Comparison of ENCODE assay signal across 1 cellular context in genomic region chr1:45750298-45751038, GRCh38.
TF ChIP-seq lines count a peak whose summit lies in the region.

IPP (minus strand) TSS chr1:45750653; CDS start chr1:45746411, 4,242 bp downstream.

TF ChIP-seq in K562, 482 proteins besides CTCF, POLR2A, EP300 and RAD21 (continued from another document and continues in another):
- TF ChIP-seq POLR2G (IDR thresholded peaks at IDR 0.05; ENCODE audit: low read depth, low read length) (peak; percentile 99), COPS2 (conservative IDR thresholded peaks at IDR 0.05) (no peak), ZNF239 (CRISPR knock-in tag; IDR thresholded peaks at IDR 0.05) (no peak; the same call in 1 of the 2 replicates), ATF6 (CRISPR knock-in tag; IDR thresholded peaks at IDR 0.05) (no peak), ZBTB5 (IDR thresholded peaks at IDR 0.05) (no peak), XRCC3 (IDR thresholded peaks at IDR 0.05) (no peak), TOE1 (IDR thresholded peaks at IDR 0.05; ENCODE audit: borderline replicate concordance) (peak; percentile 75; the same call in 1 of the 2 replicates), TOE1 (CRISPR knock-in tag; IDR thresholded peaks at IDR 0.05; ENCODE audit: borderline replicate concordance, low read depth) (no peak), POLR3G (IDR thresholded peaks at IDR 0.05; ENCODE audit: extremely low read depth, insufficient read length, insufficient replicate concordance) (no peak), MAX (CRISPR knock-in tag; IDR thresholded peaks at IDR 0.05) (peak; percentile 65), U2AF1 (optimal IDR thresholded peaks at IDR 0.05; ENCODE audit: low read depth, low read length) (no peak), XRCC5 (IDR thresholded peaks at IDR 0.05; ENCODE audit: low read depth, low read length) (no peak), TRIM28 (IDR thresholded peaks at IDR 0.05) (no peak), NCOA1 (IDR thresholded peaks at IDR 0.05; ENCODE audit: low read depth) (peak; percentile 37; the same call in 1 of the 2 replicates), RHOXF2B (CRISPR knock-in tag; conservative IDR thresholded peaks at IDR 0.05) (no peak), USF2 (CRISPR knock-in tag; IDR thresholded peaks at IDR 0.05) (no peak), MEF2D (tag; conservative IDR thresholded peaks at IDR 0.05; ENCODE audit: low read depth) (0 out of 2 replicates have a peak, but pooled peaks have one; percentile 28), ZNF668 (CRISPR knock-in tag; IDR thresholded peaks at IDR 0.05) (no peak), ZNF518B (CRISPR knock-in tag; IDR thresholded peaks at IDR 0.05) (no peak), PHTF2 (CRISPR knock-in tag; IDR thresholded peaks at IDR 0.05) (0 out of 2 replicates have a peak, but pooled peaks have one; percentile 57), RUNX1 (IDR thresholded peaks at IDR 0.05; ENCODE audit: low read depth) (0 out of 2 replicates have a peak, but pooled peaks have one; percentile 23), ZNF217 (CRISPR knock-in tag; IDR thresholded peaks at IDR 0.05) (no peak), MECOM (CRISPR knock-in tag; IDR thresholded peaks at IDR 0.05) (peak; percentile 53; the same call in 1 of the 2 replicates), ZNF707 (CRISPR knock-in tag; conservative IDR thresholded peaks at IDR 0.05) (no peak), SRF (CRISPR knock-in tag; IDR thresholded peaks at IDR 0.05) (peak in 1 of 2 experiments; percentile 63; a peak in 2 of 4 replicates), ZNF75A (CRISPR knock-in tag; IDR thresholded peaks at IDR 0.05) (peak; percentile 22; the same call in 1 of the 2 replicates), BCL6 (CRISPR knock-in tag; IDR thresholded peaks at IDR 0.05) (no peak), PATZ1 (CRISPR knock-in tag; IDR thresholded peaks at IDR 0.05; ENCODE audit: borderline replicate concordance) (no peak), NCOA2 (IDR thresholded peaks at IDR 0.05; ENCODE audit: partially characterized antibody in 2 of 2) (no peak), NR2F6 (CRISPR knock-in tag; IDR thresholded peaks at IDR 0.05) (peak; percentile 57; the same call in 1 of the 2 replicates), TCF15 (CRISPR knock-in tag; IDR thresholded peaks at IDR 0.05) (no peak), SP1 (CRISPR knock-in tag; IDR thresholded peaks at IDR 0.05) (peak; percentile 49; the same call in 1 of the 2 replicates), FOXM1 (IDR thresholded peaks at IDR 0.05; ENCODE audit: low read depth) (peak; percentile 15; the same call in 1 of the 2 replicates), FOXM1 (CRISPR knock-in tag; IDR thresholded peaks at IDR 0.05; ENCODE audit: low read depth) (0 out of 2 replicates have a peak, but pooled peaks have one; percentile 45), ZNF354B (CRISPR knock-in tag; IDR thresholded peaks at IDR 0.05) (peak; percentile 56; the same call in 1 of the 2 replicates), MAFF (IDR thresholded peaks at IDR 0.05; ENCODE audit: low read length) (no peak; the same call in 1 of the 2 replicates), ETV1 (tag; conservative IDR thresholded peaks at IDR 0.05; ENCODE audit: low read depth) (peak; percentile 37), LEF1 (IDR thresholded peaks at IDR 0.05) (0 out of 2 replicates have a peak, but pooled peaks have one; percentile 48), CHAMP1 (IDR thresholded peaks at IDR 0.05) (no peak), DLX4 (CRISPR knock-in tag; IDR thresholded peaks at IDR 0.05) (no peak), GTF2E2 (tag; IDR thresholded peaks at IDR 0.05) (peak; percentile 98), ZFP30 (CRISPR knock-in tag; IDR thresholded peaks at IDR 0.05; ENCODE audit: borderline replicate concordance) (no peak), PPARD (CRISPR knock-in tag; IDR thresholded peaks at IDR 0.05) (no peak), ZBTB43 (CRISPR knock-in tag; IDR thresholded peaks at IDR 0.05) (no peak), ZNF431 (CRISPR knock-in tag; IDR thresholded peaks at IDR 0.05) (0 out of 2 replicates have a peak, but pooled peaks have one; percentile 64), ZNF639 (CRISPR knock-in tag; conservative IDR thresholded peaks at IDR 0.05 in 1 of 2, IDR thresholded peaks at IDR 0.05 in 1 of 2) (no peak; a peak in 1 of 4 replicates), IFI16 (CRISPR knock-in tag; IDR thresholded peaks at IDR 0.05) (no peak), E2F5 (CRISPR knock-in tag; IDR thresholded peaks at IDR 0.05) (peak; percentile 24; the same call in 1 of the 2 replicates), NBN (IDR thresholded peaks at IDR 0.05; ENCODE audit: low read depth) (peak; percentile 15)
